Comparison of ENCODE assay signal across 19 cellular contexts in genomic region chr13:74450976-74451375, GRCh38.
DNase-seq lines count a peak whose midpoint lies in the region; ATAC-seq and TF ChIP-seq lines count a peak whose summit lies in the region.
"Had no signal": no experiment of that assay in that cellular context is flagged by ENCODE, and none has a peak within 500 bp of the region (broad histone marks: within the 10 kb centered on the region; RNA-seq: fewer than 3 reads in every experiment).

No MANE protein-coding gene starts in this region.

- H3K23ac ChIP-seq in neuronal stem cell (ENCODE audit: low read depth, low read length, poor library complexity), result no peak overlapping the region

- H3K14ac ChIP-seq in neuronal stem cell (ENCODE audit: low read length), result no peak overlapping the region

- H3K4me2 ChIP-seq in PC-3 (ENCODE audit: low read length), result no peak overlapping the region
- no peak overlapping the region for H3K4me2 ChIP-seq in neuronal stem cell (ENCODE audit: insufficient read depth, low read length, poor library complexity, severe bottlenecking)

- H3F3A ChIP-seq in PC-3 (ENCODE audit: low read length, unreplicated experiment), result peaks cover under 1% of the 10 kb centered on the region

- no peak overlapping the region for H2BK12ac ChIP-seq in neuronal stem cell (ENCODE audit: low read length)

- POLR2A ChIA-PET in PC-3 (lab: Charles Lee; ENCODE audit: unreplicated experiment), result no interaction called here

- H3K18ac ChIP-seq in neuronal stem cell (ENCODE audit: low read length), result no peak overlapping the region

- no peak overlapping the region for H2AK5ac ChIP-seq in neuronal stem cell (ENCODE audit: low read depth, low read length)

- H3K9ac ChIP-seq in PC-3 (ENCODE audit: low read length) (no peak overlapping the region), neuronal stem cell (ENCODE audit: low read depth, low read length, poor library complexity) (no peak overlapping the region)

- H2BK15ac ChIP-seq in neuronal stem cell (ENCODE audit: low read length), result no peak overlapping the region

- no TSS peak for BruUV-seq in PC-3 (replicated peaks; lab: Mats Ljungman, UMichigan)

- H3K9me2 ChIP-seq in PC-3 (replicated peaks; ENCODE audit: low read length), result no peaks in the 10 kb centered on the region

- intact Hi-C loops in PC-3 (cut with micrococcal nuclease) (no loop called here), lower lobe of right lung (cut with DNase I) (no loop called here)

- H2AFZ ChIP-seq in PC-3 (ENCODE audit: low read length) (no peak overlapping the region), neuronal stem cell (ENCODE audit: low read length) (peak overlapping the region; percentile 5)

- H3K79me2 ChIP-seq in PC-3 (ENCODE audit: low read length), result no peaks in the 10 kb centered on the region

- no CpG with 5 or more reads among the region's 4 CpGs for WGBS in neuronal stem cell (ENCODE audit: extremely low coverage in 2 of 2, insufficient read length in 2 of 2, insufficient replicate concordance in 1 of 2), 2 donors

- DNase-seq in EH (ENCODE audit: low read depth) (peak; percentile 16), PC-3 (no peak), epithelial cell of esophagus (ENCODE audit: low read depth) (peak; percentile 56), neuronal stem cell (ENCODE audit: low spot score) (no peak), lower lobe of right lung (no peak), GM19238 (ENCODE audit: insufficient read length, low spot score) (no peak), NCI-H345 treated with DMSO at 0.1 percent for 48 hours (lab: John Stamatoyannopoulos, UW; ENCODE audit: unreplicated experiment) (no peak)
- DNase-seq: activated CD4-positive, alpha-beta T cell treated with anti-CD3 and anti-CD28 coated beads for 1 hour; activated naive CD4-positive, alpha-beta T cell treated with anti-CD3 and anti-CD28 coated beads, Interleukin-2, amount 50 U/mL, for 16 hours; activated T-cell treated with anti-CD3 and anti-CD28 coated beads, Interleukin-2, amount 50 U/mL, for 72 hours; body of pancreas; colonic mucosa; DMS79; MM.1S; NCI-H146; NCI-H524 treated with DMSO at 0.1 percent for 48 hours; stimulated activated naive CD4-positive, alpha-beta T cell; thyroid gland had no signal

- no peak overlapping the region for H2BK5ac ChIP-seq in neuronal stem cell (ENCODE audit: low read length)

- no peak for TF ChIP-seq CTCF in PC-3 (conservative IDR thresholded peaks at IDR 0.05; ENCODE audit: low read depth, low read length)
- TF ChIP-seq CTCF in epithelial cell of esophagus (IDR thresholded peaks at IDR 0.05; ENCODE audit: insufficient read depth, low read depth, low read length, missing control alignments), result no peak
- TF ChIP-seq CTCF in lower lobe of right lung (IDR thresholded peaks at IDR 0.05), result no peak

- H4K20me1 ChIP-seq in PC-3 (ENCODE audit: low read length), result no peaks in the 10 kb centered on the region

- H3K9me3 ChIP-seq in PC-3 (ENCODE audit: low read length) (no peaks in the 10 kb centered on the region), neuronal stem cell (replicated peaks in 1 of 2; ENCODE audit: control insufficient read depth in 2 of 2, insufficient read depth in 1 of 2, low read depth in 1 of 2, low read length in 2 of 2) (peaks cover 0 to 3% of the 10 kb centered on the region in 2 donors), lower lobe of right lung (no peaks in the 10 kb centered on the region)
- H3K9me3 ChIP-seq: body of pancreas, colonic mucosa, thyroid gland had no signal

- no peak overlapping the region for H2BK120ac ChIP-seq in neuronal stem cell (ENCODE audit: low read depth, low read length)

- no peak overlapping the region for H4K8ac ChIP-seq in neuronal stem cell (ENCODE audit: low read depth, low read length)

- peak; percentile 48 for ATAC-seq in PC-3
- no peak for ATAC-seq in lower lobe of right lung
- ATAC-seq in GM18519 (IDR thresholded peaks at IDR 0.05; ENCODE audit: low FRiP score, unreplicated experiment), result no peak
- ATAC-seq: activated T-cell treated with anti-CD3 and anti-CD28 coated beads, Interleukin-2, amount 50 U/mL, for 72 hours; body of pancreas had no signal

- CTCF ChIA-PET in PC-3 (lab: Charles Lee), result no interaction called here

- H4K91ac ChIP-seq in neuronal stem cell (ENCODE audit: low read depth, low read length, poor library complexity), result no peak overlapping the region

- no peaks in the 10 kb centered on the region for H3K36me3 ChIP-seq in PC-3 (ENCODE audit: low read depth, low read length)
- H3K36me3 ChIP-seq in neuronal stem cell (replicated peaks in 1 of 2; ENCODE audit: control insufficient read depth in 2 of 2, insufficient read depth in 2 of 2, low read length in 2 of 2), result no peaks in the 10 kb centered on the region
- no peaks in the 10 kb centered on the region for H3K36me3 ChIP-seq in lower lobe of right lung
- H3K36me3 ChIP-seq: colonic mucosa, thyroid gland had no signal

- H3K79me1 ChIP-seq in neuronal stem cell (ENCODE audit: low read depth, low read length), result no peaks in the 10 kb centered on the region

- H3K4me3 ChIP-seq in PC-3 (ENCODE audit: low read length), result no peak overlapping the region
- H3K4me3 ChIP-seq in epithelial cell of esophagus (ENCODE audit: low read length), result no peak overlapping the region
- H3K4me3 ChIP-seq in neuronal stem cell (ENCODE audit: low read length in 2 of 2), result no peak overlapping the region
- H3K4me3 ChIP-seq in lower lobe of right lung, result no peak overlapping the region
- H3K4me3 ChIP-seq: body of pancreas, colonic mucosa, thyroid gland had no signal

- H3K4me1 ChIP-seq in PC-3 (ENCODE audit: insufficient read depth, low read length), result peaks cover 30% of the 10 kb centered on the region
- peaks cover 2 to 4% of the 10 kb centered on the region in 2 donors for H3K4me1 ChIP-seq in neuronal stem cell (ENCODE audit: control insufficient read depth in 2 of 2, insufficient read depth in 1 of 2, low read depth in 1 of 2, low read length in 2 of 2)
- no peaks in the 10 kb centered on the region for H3K4me1 ChIP-seq in lower lobe of right lung
- H3K4me1 ChIP-seq: body of pancreas, colonic mucosa, thyroid gland had no signal

- H3K4ac ChIP-seq in neuronal stem cell (ENCODE audit: low read length), result no peak overlapping the region

- H3K27me3 ChIP-seq in PC-3 (ENCODE audit: low read length) (no peaks in the 10 kb centered on the region), neuronal stem cell (ENCODE audit: control insufficient read depth in 3 of 3, insufficient read depth in 3 of 3, low read depth in 1 of 3, low read length in 3 of 3) (no peaks in the 10 kb centered on the region), lower lobe of right lung (ENCODE audit: low read depth) (no peaks in the 10 kb centered on the region)
- H3K27me3 ChIP-seq: body of pancreas, colonic mucosa, thyroid gland had no signal

- H3K27ac ChIP-seq in PC-3 (ENCODE audit: low read length), result no peak overlapping the region
- no peak overlapping the region for H3K27ac ChIP-seq in neuronal stem cell (replicated peaks; ENCODE audit: low read length)
- no peak overlapping the region for H3K27ac ChIP-seq in lower lobe of right lung
- H3K27ac ChIP-seq: body of pancreas, colonic mucosa, thyroid gland had no signal

Comparison
In these comparisons a context has a peak if more than half of its experiments do, and no peak if none do; other contexts are left out.
1. DNase-seq: peak in EH (single experiment) and epithelial cell of esophagus (single experiment); none in PC-3 (single experiment), neuronal stem cell (single experiment), lower lobe of right lung (single experiment), GM19238 (single experiment) and NCI-H345 treated with DMSO at 0.1 percent for 48 hours (single experiment).